ENCODE assay signal across 8 cellular contexts in the genomic region with DNA sequence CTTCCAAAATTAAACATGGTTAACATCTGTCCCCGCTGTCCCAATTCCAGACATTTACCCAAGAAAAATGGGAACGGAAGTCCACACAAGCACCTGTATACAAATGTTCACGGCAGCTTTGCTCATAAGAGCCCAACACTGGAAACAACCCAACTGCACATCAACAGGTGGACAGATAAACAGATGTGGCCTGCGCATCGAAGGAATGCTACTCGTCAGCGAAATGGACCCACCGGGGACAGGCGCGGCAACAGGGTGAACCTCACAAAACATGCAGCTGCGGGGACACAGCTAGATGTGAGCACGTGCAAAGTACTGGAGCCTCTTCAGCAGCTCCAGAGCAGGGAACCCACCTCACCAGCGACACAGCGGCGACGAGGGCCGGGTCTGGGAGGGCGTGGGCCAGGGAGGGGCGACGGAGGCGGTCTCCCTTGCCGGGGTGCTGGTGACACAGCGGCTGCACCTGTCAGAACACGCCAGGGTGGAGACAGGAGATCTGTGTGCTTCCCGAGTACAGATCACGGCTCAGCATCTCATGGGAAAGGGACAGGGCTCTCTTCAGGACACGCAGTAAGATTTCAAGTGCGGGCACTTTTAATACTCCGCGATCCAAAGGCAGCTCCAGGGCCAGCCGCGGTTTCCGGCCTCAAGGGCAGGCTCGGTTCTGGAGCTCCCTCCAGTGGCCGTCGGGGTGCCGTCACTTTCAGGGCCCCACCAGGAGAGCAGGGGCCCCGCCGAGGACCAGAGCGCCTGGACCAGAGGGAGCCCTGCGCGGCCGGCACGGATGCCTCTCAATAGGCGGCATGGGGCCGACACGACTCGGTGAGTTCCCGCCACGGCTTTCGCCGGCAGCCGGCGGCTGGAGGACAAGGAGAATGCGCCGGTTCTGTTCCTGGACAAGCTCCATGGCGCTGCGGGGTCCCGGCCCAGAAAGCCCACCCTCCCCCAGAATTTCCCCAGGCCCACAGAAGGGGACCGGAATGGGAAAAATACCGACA. TPM values are rescaled to one million over a fixed set of nuclear protein-coding genes. Genes with fewer than 3 reads are reported as not detected.
DNase-seq lines count a peak whose midpoint lies in the region; ATAC-seq and TF ChIP-seq lines count a peak whose summit lies in the region.

No MANE protein-coding gene starts in this region.

- ATAC-seq in GM19455 (IDR thresholded peaks at IDR 0.05; ENCODE audit: unreplicated experiment): peak; percentile 48

- intact Hi-C loops in prostate gland (cut with DNase I): loop anchor here (1.0 kb wide), 1 partner anchor 72 kb away; no protein-coding TSS in a partner anchor

- 30% methylated on average over 48 of the region's 61 CpGs for WGBS in prostate gland

- no peak overlapping the region for H3K27ac ChIP-seq in cardiac muscle cell
- H3K27ac ChIP-seq in prostate gland: no peak overlapping the region

- H3K4me1 ChIP-seq in cardiac muscle cell (ENCODE audit: low read depth): peaks cover 4% of the 10 kb centered on the region
- no peaks in the 10 kb centered on the region for H3K4me1 ChIP-seq in prostate gland (replicated peaks)

- DNase-seq in CD1c-positive myeloid dendritic cell (ENCODE audit: extremely low spot score) (peak; percentile 88), KG1 (lab: John Stamatoyannopoulos, UW) (peak; percentile 36), SW480 (ENCODE audit: low spot score) (peak; percentile 75), cardiac muscle cell (ENCODE audit: low read depth in 1 of 2, low spot score in 1 of 2) (peak; percentile 83 to 91), prostate gland (ENCODE audit: low spot score) (peak; percentile 78), ureter (ENCODE audit: low spot score) (peak; percentile 87)

- H3K4me1 Mint-ChIP-seq in activated naive CD8-positive, alpha-beta T cell (ENCODE audit: low read depth): peaks cover 8% of the 10 kb centered on the region

- H3K36me3 Mint-ChIP-seq in activated naive CD8-positive, alpha-beta T cell: no peaks in the 10 kb centered on the region

- TF ChIP-seq CTCF in cardiac muscle cell (IDR thresholded peaks at IDR 0.05; ENCODE audit: low read depth, low read length) (peak; percentile 86), prostate gland (IDR thresholded peaks at IDR 0.05) (peak; percentile 80 to 98 (median 94))

- no peak overlapping the region for H3K27ac Mint-ChIP-seq in activated naive CD8-positive, alpha-beta T cell

- H3K36me3 ChIP-seq in cardiac muscle cell (no peaks in the 10 kb centered on the region), prostate gland (no peaks in the 10 kb centered on the region)

- no peaks in the 10 kb centered on the region for H3K27me3 Mint-ChIP-seq in activated naive CD8-positive, alpha-beta T cell

- H3K9me3 ChIP-seq in cardiac muscle cell (ENCODE audit: low read depth) (no peaks in the 10 kb centered on the region), prostate gland (no peaks in the 10 kb centered on the region)

- TF ChIP-seq POLR2A in prostate gland (IDR thresholded peaks at IDR 0.05): no peak

- H3K27me3 ChIP-seq in cardiac muscle cell (no peaks in the 10 kb centered on the region), prostate gland (replicated peaks; ENCODE audit: insufficient read depth) (no peaks in the 10 kb centered on the region)

- peak overlapping the region; percentile 60 for H3K4me3 Mint-ChIP-seq in activated naive CD8-positive, alpha-beta T cell

- H3K9me3 Mint-ChIP-seq in activated naive CD8-positive, alpha-beta T cell (ENCODE audit: low read depth): no peaks in the 10 kb centered on the region

- H3K4me3 ChIP-seq in cardiac muscle cell: no peak overlapping the region
- H3K4me3 ChIP-seq in prostate gland: no peak overlapping the region

RNA-seq across cellular contexts. Expression of a gene that starts 21.2 kb away (rescaled TPM):
- total RNA-seq in cardiac muscle cell: 11.2 and 16.3 TPM in 2 replicates
- 4.4 and 7.5 TPM in 2 replicates for polyA plus RNA-seq in cardiac muscle cell
- 10 to 100 TPM in 1 of 2 donors, 1 to 10 TPM in 1; 6.1 to 25.9 TPM for total RNA-seq in prostate gland
- total RNA-seq in ureter: 8.7 TPM

RNA-seq across cellular contexts. Expression of a gene that starts 22.4 kb away (rescaled TPM):
- total RNA-seq in cardiac muscle cell (1.6 and 5.2 TPM in 2 replicates), prostate gland (10 to 100 TPM in 1 of 2 donors, 1 to 10 TPM in 1; 7.4 to 11.5 TPM), ureter (3.4 TPM)
- polyA plus RNA-seq in cardiac muscle cell: 1.7 and 3.4 TPM in 2 replicates

Comparison
In these comparisons a context has a peak if more than half of its experiments do, and no peak if none do; other contexts are left out.
1. DNase-seq: peak in every context shown above with its lines; median percentile 88 in CD1c-positive myeloid dendritic cell; 87 in cardiac muscle cell; 87 in ureter; 78 in prostate gland; 75 in SW480; 36 in KG1.